1 cellular context compared by ENCODE assay signal in the genomic region with DNA sequence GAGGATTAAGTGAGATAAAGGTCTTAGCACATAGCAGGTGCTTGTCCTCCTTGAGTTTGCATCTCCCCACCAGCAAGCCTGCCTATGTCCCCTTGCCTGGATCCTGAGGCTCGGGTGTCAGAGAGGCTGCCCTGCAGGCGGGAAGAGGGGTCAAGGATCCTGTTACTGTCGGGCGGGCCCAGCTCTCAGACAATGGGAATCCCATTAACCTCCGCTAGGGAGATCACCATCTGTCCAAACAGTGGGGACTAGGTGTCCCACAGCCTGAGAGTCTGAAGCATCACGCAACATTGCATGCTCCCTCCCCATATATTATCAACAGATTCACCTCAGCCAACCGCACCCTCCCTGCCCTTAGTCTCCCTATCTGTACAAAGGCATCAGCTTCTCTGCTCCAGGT.
TF ChIP-seq lines count a peak whose summit lies in the region.

No MANE protein-coding gene starts in this region.

TF ChIP-seq in H1, 55 proteins besides CTCF, POLR2A, EP300 and RAD21:
- TF ChIP-seq KDM4A (IDR thresholded peaks at IDR 0.05; ENCODE audit: low read depth, low read length, severe bottlenecking), result no peak
- no peak for TF ChIP-seq MAFK (IDR thresholded peaks at IDR 0.05; ENCODE audit: low read depth, low read length)
- TF ChIP-seq RBBP5 (IDR thresholded peaks at IDR 0.05; ENCODE audit: borderline replicate concordance, low read depth, low read length), result no peak
- TF ChIP-seq CHD2 (IDR thresholded peaks at IDR 0.05; ENCODE audit: low read length), result no peak
- no peak for TF ChIP-seq TEAD4 (IDR thresholded peaks at IDR 0.05; ENCODE audit: low read depth, low read length)
- no peak for TF ChIP-seq CEBPB (IDR thresholded peaks at IDR 0.05; ENCODE audit: low read depth, low read length)
- no peak for TF ChIP-seq TAF7 (optimal IDR thresholded peaks at IDR 0.05; ENCODE audit: borderline replicate concordance, low read depth, low read length)
- TF ChIP-seq CHD1 (IDR thresholded peaks at IDR 0.05; ENCODE audit: low read depth, low read length), result no peak
- TF ChIP-seq, protein P1, sequence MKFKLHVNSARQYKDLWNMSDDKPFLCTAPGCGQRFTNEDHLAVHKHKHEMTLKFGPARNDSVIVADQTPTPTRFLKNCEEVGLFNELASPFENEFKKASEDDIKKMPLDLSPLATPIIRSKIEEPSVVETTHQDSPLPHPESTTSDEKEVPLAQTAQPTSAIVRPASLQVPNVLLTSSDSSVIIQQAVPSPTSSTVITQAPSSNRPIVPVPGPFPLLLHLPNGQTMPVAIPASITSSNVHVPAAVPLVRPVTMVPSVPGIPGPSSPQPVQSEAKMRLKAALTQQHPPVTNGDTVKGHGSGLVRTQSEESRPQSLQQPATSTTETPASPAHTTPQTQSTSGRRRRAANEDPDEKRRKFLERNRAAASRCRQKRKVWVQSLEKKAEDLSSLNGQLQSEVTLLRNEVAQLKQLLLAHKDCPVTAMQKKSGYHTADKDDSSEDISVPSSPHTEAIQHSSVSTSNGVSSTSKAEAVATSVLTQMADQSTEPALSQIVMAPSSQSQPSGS (IDR thresholded peaks at IDR 0.05; ENCODE audit: low read length), result no peak
- TF ChIP-seq YY1 (IDR thresholded peaks at IDR 0.05; ENCODE audit: low read depth, low read length), result no peak
- TF ChIP-seq POLR2AphosphoS5 (IDR thresholded peaks at IDR 0.05; ENCODE audit: low read depth, low read length), result no peak
- TF ChIP-seq CBX8 (IDR thresholded peaks at IDR 0.05; ENCODE audit: borderline replicate concordance, low read depth, low read length), result no peak
- TF ChIP-seq SUZ12 (IDR thresholded peaks at IDR 0.05; ENCODE audit: low read length), result no peak
- no peak for TF ChIP-seq SIX5 (IDR thresholded peaks at IDR 0.05; ENCODE audit: low read depth, low read length)
